In genomic region chr2:134450114-134450513, GRCh38 we compare ENCODE assay signal across 14 cellular contexts.
"Had no signal": no experiment of that assay in that cellular context is flagged by ENCODE, and none has a peak within 500 bp of the region (broad histone marks: within the 10 kb centered on the region; RNA-seq: fewer than 3 reads in every experiment).

No MANE protein-coding gene starts in this region.

- H3K27ac ChIP-seq: gastroesophageal sphincter, left ventricle myocardium inferior, parathyroid adenoma, suprapubic skin, transverse colon, uterus had no signal

- H3K27ac Mint-ChIP-seq: activated CD8-positive, alpha-beta memory T cell treated with anti-CD3 and anti-CD28 coated beads, Interleukin-2, amount 10 ng/mL, durations not matched to agents 7 days and 5 days; activated naive CD8-positive, alpha-beta T cell treated with anti-CD3 and anti-CD28 coated beads, Interleukin-2, amount 10 ng/mL, durations not matched to agents 7 days and 5 days; stimulated activated naive CD8-positive, alpha-beta T cell treated with anti-CD3 and anti-CD28 coated beads, Interleukin-15, Interleukin-2, amounts not matched to agents 100 ng/mL and 50 ng/mL, for 24 hours had no signal

- H3K27me3 Mint-ChIP-seq: activated CD8-positive, alpha-beta memory T cell treated with anti-CD3 and anti-CD28 coated beads, Interleukin-2, amount 10 ng/mL, durations not matched to agents 7 days and 5 days; activated naive CD8-positive, alpha-beta T cell treated with anti-CD3 and anti-CD28 coated beads, Interleukin-2, amount 10 ng/mL, durations not matched to agents 7 days and 5 days; naive B cell; stimulated activated naive CD8-positive, alpha-beta T cell treated with anti-CD3 and anti-CD28 coated beads, Interleukin-15, Interleukin-2, amounts not matched to agents 100 ng/mL and 50 ng/mL, for 24 hours had no signal

- H3K36me3 ChIP-seq: uterus had no signal

- H3K4me3 Mint-ChIP-seq: activated CD8-positive, alpha-beta memory T cell treated with anti-CD3 and anti-CD28 coated beads, Interleukin-2, amount 10 ng/mL, durations not matched to agents 7 days and 5 days; activated naive CD8-positive, alpha-beta T cell treated with anti-CD3 and anti-CD28 coated beads, Interleukin-2, amount 10 ng/mL, durations not matched to agents 7 days and 5 days; brain; immature natural killer cell; stimulated activated naive CD8-positive, alpha-beta T cell treated with anti-CD3 and anti-CD28 coated beads, Interleukin-15, Interleukin-2, amounts not matched to agents 100 ng/mL and 50 ng/mL, for 24 hours had no signal

- H3K4me3 ChIP-seq: gastroesophageal sphincter, left ventricle myocardium inferior, mucosa of descending colon, suprapubic skin, transverse colon, uterus had no signal

- H3K27me3 ChIP-seq: gastroesophageal sphincter, suprapubic skin, transverse colon, uterus had no signal

- H3K4me1 Mint-ChIP-seq: activated naive CD8-positive, alpha-beta T cell treated with anti-CD3 and anti-CD28 coated beads, Interleukin-2, amount 10 ng/mL, durations not matched to agents 7 days and 5 days had no signal

- H3K36me3 Mint-ChIP-seq: activated CD8-positive, alpha-beta memory T cell treated with anti-CD3 and anti-CD28 coated beads, Interleukin-2, amount 10 ng/mL, durations not matched to agents 7 days and 5 days; activated naive CD8-positive, alpha-beta T cell treated with anti-CD3 and anti-CD28 coated beads, Interleukin-2, amount 10 ng/mL, durations not matched to agents 7 days and 5 days had no signal

- H3K9me3 ChIP-seq: gastroesophageal sphincter, left ventricle myocardium inferior, mucosa of descending colon, suprapubic skin, transverse colon, uterus had no signal

- DNase-seq: cortex of kidney had no signal

- H3K9me3 Mint-ChIP-seq: activated naive CD8-positive, alpha-beta T cell treated with anti-CD3 and anti-CD28 coated beads, Interleukin-2, amount 10 ng/mL, durations not matched to agents 7 days and 5 days; immature natural killer cell; stimulated activated naive CD8-positive, alpha-beta T cell treated with anti-CD3 and anti-CD28 coated beads, Interleukin-15, Interleukin-2, amounts not matched to agents 100 ng/mL and 50 ng/mL, for 24 hours had no signal

- H3K4me1 ChIP-seq: parathyroid adenoma, suprapubic skin, transverse colon, uterus had no signal
